Comparison of ENCODE assay signal across 8 cellular contexts in genomic region chr4:140049924-140050681, GRCh38.
DNase-seq lines count a peak whose midpoint lies in the region; ATAC-seq, FAIRE-seq and TF ChIP-seq lines count a peak whose summit lies in the region.

No MANE protein-coding gene starts in this region.

- intact Hi-C loops in left cardiac atrium (cut with DNase I) (loop anchor here (5.0 to 10.0 kb wide), 4 partner anchors 95 to 318 kb away; partner anchors contain the start of gene MAML3 (in 1 of the 2)), Right ventricle myocardium superior (cut with DNase I) (loop anchor here (2.0 to 10.0 kb wide), 3 partner anchors 103 to 325 kb away; no protein-coding TSS in a partner anchor), ascending aorta (cut with DNase I) (loop anchor here (5.0 kb wide), 2 partner anchors 78 to 202 kb away; no protein-coding TSS in a partner anchor), HepG2 (cut with micrococcal nuclease; ENCODE audit: unreplicated experiment) (no loop called here)

- CTCF ChIA-PET in HepG2 (lab: Yijun Ruan, JAX; ENCODE audit: low intra/inter-chr PET ratio, low total read pairs), result no interaction called here

- no peaks in the 10 kb centered on the region for H4K20me1 ChIP-seq in HepG2 (ENCODE audit: insufficient read depth, low read length)

- FAIRE-seq in HepG2 (lab: Jason Lieb, UNC) (no peak), H54 (lab: Jason Lieb, UNC) (no peak)

- no peak overlapping the region for H3K4me2 ChIP-seq in HepG2 (ENCODE audit: low read depth, low read length)

- H3K4me3 ChIP-seq in ascending aorta (peak overlapping the region; percentile 52 to 62), HepG2 (replicated peaks in 1 of 3; ENCODE audit: insufficient read depth in 1 of 3, low read depth in 2 of 3, low read length in 3 of 3) (no peak overlapping the region)

- DNase-seq in left cardiac atrium (no peak), Right ventricle myocardium superior (no peak), NCI-H2196 (lab: John Stamatoyannopoulos, UW; ENCODE audit: unreplicated experiment) (peak; percentile 16), ascending aorta (ENCODE audit: low spot score in 2 of 2) (no peak), HepG2 (ENCODE audit: low spot score) (no peak), H54 (ENCODE audit: insufficient read length, low spot score) (no peak)

- TF ChIP-seq EP300 in HepG2 (IDR thresholded peaks at IDR 0.05; ENCODE audit: low read depth in 2 of 2, low read length in 2 of 2), result no peak
- no peak for TF ChIP-seq EP300 in HepG2 (CRISPR knock-in tag; IDR thresholded peaks at IDR 0.05; ENCODE audit: borderline replicate concordance)

- no TSS peak for BruUV-seq in HepG2 (replicated peaks; lab: Mats Ljungman, UMichigan)

- no peak for TF ChIP-seq RAD21 in HepG2 (CRISPR knock-in tag; IDR thresholded peaks at IDR 0.05)

- H3K36me3 ChIP-seq in ascending aorta (no peaks in the 10 kb centered on the region), HepG2 (replicated peaks in 1 of 2; ENCODE audit: control insufficient read depth in 1 of 2, insufficient read depth in 2 of 2, low read length in 2 of 2) (no peaks in the 10 kb centered on the region)

- H3K79me2 ChIP-seq in HepG2 (ENCODE audit: insufficient read depth, low read length), result no peaks in the 10 kb centered on the region

- WGBS in HepG2 (ENCODE audit: low lambda C conversion rate), result 36% methylated on average over 6 of the region's 7 CpGs

- TF ChIP-seq POLR2A in HepG2 (IDR thresholded peaks at IDR 0.05; ENCODE audit: insufficient read depth in 1 of 2, low read depth in 2 of 2, low read length in 2 of 2), result no peak
- TF ChIP-seq POLR2A in H54 (IDR thresholded peaks at IDR 0.05; ENCODE audit: low read depth, low read length), result no peak

- peaks cover 3 to 9% of the 10 kb centered on the region in 2 donors for H3K4me1 ChIP-seq in ascending aorta
- peaks cover 20% of the 10 kb centered on the region for H3K4me1 ChIP-seq in HepG2 (ENCODE audit: insufficient read depth, low read length)

- POLR2A ChIA-PET in HepG2 (lab: Yijun Ruan, JAX), result no interaction called here

- H3K27ac ChIP-seq in ascending aorta, result no peak overlapping the region
- no peak overlapping the region for H3K27ac ChIP-seq in HepG2 (ENCODE audit: extremely low read length, insufficient read depth, low read length)

- H2AFZ ChIP-seq in HepG2 (ENCODE audit: low read length), result no peak overlapping the region

- no peak for TF ChIP-seq CTCF in ascending aorta (IDR thresholded peaks at IDR 0.05)
- peak; percentile 51 for TF ChIP-seq CTCF in HepG2 (CRISPR knock-in tag; IDR thresholded peaks at IDR 0.05)

- H3K27me3 ChIP-seq in ascending aorta, result no peaks in the 10 kb centered on the region
- peaks cover 0 to 6% of the 10 kb centered on the region in 2 experiments; a peak in 1 of 5 replicates for H3K27me3 ChIP-seq in HepG2 (ENCODE audit: control insufficient read depth in 1 of 2, insufficient read depth in 2 of 2, low read length in 2 of 2)

- no peak overlapping the region for H3K9ac ChIP-seq in HepG2 (ENCODE audit: insufficient read depth, low read depth, low read length)

- in situ Hi-C loops in HepG2 (cut with HindIII; ENCODE audit: extremely low pct_ligation_motif_present, low pct_unique_long_range_greater_than_20kb), result no loop called here

- H3K9me3 ChIP-seq in ascending aorta (no peaks in the 10 kb centered on the region), HepG2 (ENCODE audit: low read length) (no peaks in the 10 kb centered on the region)

- ATAC-seq in left cardiac atrium, result peak; percentile 10 to 18
- ATAC-seq in Right ventricle myocardium superior (ENCODE audit: poor library complexity), result no peak
- ATAC-seq in HepG2, result peak; percentile 51; the same call in 1 of the 3 replicates
- ATAC-seq in HG03280 (IDR thresholded peaks at IDR 0.05; ENCODE audit: unreplicated experiment), result no peak
- no peak for ATAC-seq in HG02938 (IDR thresholded peaks at IDR 0.05; ENCODE audit: unreplicated experiment)

TF ChIP-seq in HepG2, 621 proteins besides CTCF, POLR2A, EP300 and RAD21:
- TF ChIP-seq E2F2 (CRISPR knock-in tag; IDR thresholded peaks at IDR 0.05; ENCODE audit: borderline replicate concordance) (no peak), ZNF761 (CRISPR knock-in tag; conservative IDR thresholded peaks at IDR 0.05) (no peak), ZNF121 (CRISPR knock-in tag; IDR thresholded peaks at IDR 0.05) (no peak), ZNF382 (CRISPR knock-in tag; IDR thresholded peaks at IDR 0.05; ENCODE audit: borderline replicate concordance) (no peak), ZNF652 (CRISPR knock-in tag; IDR thresholded peaks at IDR 0.05; ENCODE audit: borderline replicate concordance, low read depth) (peak; percentile 94), ZNF549 (CRISPR knock-in tag; IDR thresholded peaks at IDR 0.05) (no peak), MIER2 (CRISPR knock-in tag; IDR thresholded peaks at IDR 0.05) (no peak), STAG1 (CRISPR knock-in tag; IDR thresholded peaks at IDR 0.05) (peak; percentile 55), ZSCAN5A (CRISPR knock-in tag; IDR thresholded peaks at IDR 0.05; ENCODE audit: borderline replicate concordance) (no peak), HCFC1 (IDR thresholded peaks at IDR 0.05; ENCODE audit: low read depth, low read length) (no peak)

Comparison
In these comparisons a context has a peak if more than half of its experiments do, and no peak if none do; other contexts are left out.
1. ATAC-seq: peak in left cardiac atrium (2 of 2) and HepG2 (single experiment); none in Right ventricle myocardium superior (single experiment), HG03280 (single experiment) and HG02938 (single experiment).
2. H3K4me3 ChIP-seq: peak in ascending aorta (2 of 2); none in HepG2 (0 of 3).